8 cellular contexts compared by ENCODE assay signal in genomic region chr17:49230636-49231562, GRCh38. TPM values are rescaled to one million over a fixed set of nuclear protein-coding genes. Genes with fewer than 3 reads are reported as not detected.
DNase-seq lines count a peak whose midpoint lies in the region; ATAC-seq and TF ChIP-seq lines count a peak whose summit lies in the region.

TSS of gene PHOSPHO1 (minus strand) at chr17:49230787. CDS start at chr17:49226691, 4,096 bp downstream.

- TF ChIP-seq EP300 in gastroesophageal sphincter (IDR thresholded peaks at IDR 0.05) = no peak

- H3K27me3 ChIP-seq in gastroesophageal sphincter = peaks cover 42% of the 10 kb centered on the region

- peak; percentile 70 for DNase-seq in DMS114 treated with DMSO at 0.1 percent for 48 hours (lab: John Stamatoyannopoulos, UW; ENCODE audit: unreplicated experiment)
- DNase-seq in KG1 (lab: John Stamatoyannopoulos, UW) = peak; percentile 51
- peak; percentile 32 for DNase-seq in SHP77 treated with DMSO at 0.1 percent for 48 hours (lab: John Stamatoyannopoulos, UW)
- DNase-seq in activated gamma-delta T cell treated with anti-CD3 and anti-CD28 coated beads, Interleukin-2, amount 50 U/mL, for 16 hours (ENCODE audit: low read depth) = peak; percentile 77
- peak in 55 of 56 donors; percentile 13 to 89 (median 64) for DNase-seq in nucleus accumbens (lab: John Stamatoyannopoulos, UW)
- peak in 44 of 49 donors; percentile 11 to 90 (median 60) for DNase-seq in substantia nigra (lab: John Stamatoyannopoulos, UW)

- no peaks in the 10 kb centered on the region for H3K36me3 ChIP-seq in gastroesophageal sphincter

- no peaks in the 10 kb centered on the region for H3K9me3 ChIP-seq in gastroesophageal sphincter

- no peak for TF ChIP-seq POLR2A in gastroesophageal sphincter (IDR thresholded peaks at IDR 0.05)

- ATAC-seq in GM21717 (IDR thresholded peaks at IDR 0.05; ENCODE audit: unreplicated experiment) (peak; percentile 83), gastroesophageal sphincter (peak; percentile 96)

- peaks cover 0 to 20% (median 8%) of the 10 kb centered on the region in 3 donors for H3K4me1 ChIP-seq in gastroesophageal sphincter

- TF ChIP-seq CTCF in gastroesophageal sphincter (IDR thresholded peaks at IDR 0.05) = no peak

- 1 to 6% methylated on average over 7 to 19 of the region's 58 CpGs for WGBS in gastroesophageal sphincter (ENCODE audit: low coverage in 1 of 2), 2 donors

- H3K27ac ChIP-seq in gastroesophageal sphincter = peak within 1 kb of the TSS in 1 of 4 donors; percentile 59
- no peak within 1 kb of the TSS for H3K27ac ChIP-seq in substantia nigra (ENCODE audit: low read depth, low read length, poor library complexity, severe bottlenecking)

- H3K4me3 ChIP-seq in gastroesophageal sphincter = peak within 1 kb of the TSS; percentile 44 to 64

RNA-seq across cellular contexts. Expression of gene PHOSPHO1, which starts in this region (rescaled TPM):
- under 1 TPM in 3 of 4 donors, not detected in 1; 0.13 to 0.92 (median 0.39) TPM for total RNA-seq in gastroesophageal sphincter

Comparison
In these comparisons a context has a peak if more than half of its experiments do, and no peak if none do; other contexts are left out.
1. Peak in ATAC-seq and H3K4me3 ChIP-seq in gastroesophageal sphincter; RNA of the gene not detected or under 1 TPM.